8 cellular contexts compared by ENCODE assay signal in genomic region chr10:38402442-38403346, GRCh38.
A peak's percentile ranks its signal among the peaks of the same experiment; 100 is the strongest.
DNase-seq lines count a peak whose midpoint lies in the region; ATAC-seq and TF ChIP-seq lines count a peak whose summit lies in the region.
"Not testable (repeated sequence)": the region's sequence is repeated elsewhere in the genome, so short reads cannot be mapped to it uniquely, and the experiment has no call there.

No MANE protein-coding gene starts in this region.

- H2AFZ ChIP-seq in MM.1S (ENCODE audit: low read length): peak overlapping the region; percentile 89

- WGBS in suprapubic skin: 2% methylated on average over 10 of the region's 110 CpGs

- H3K9ac ChIP-seq in MM.1S (ENCODE audit: low read length): peak overlapping the region; percentile 92

- TF ChIP-seq EP300 in suprapubic skin (IDR thresholded peaks at IDR 0.05): not testable (repeated sequence)

- H3F3A ChIP-seq in MM.1S (ENCODE audit: insufficient read depth, low read length): not testable (repeated sequence)

- ATAC-seq in foreskin keratinocyte (peak; percentile 100), omental fat pad (ENCODE audit: low FRiP score) (peak; percentile 100)

- H3K79me2 ChIP-seq in MM.1S (ENCODE audit: low read length): not testable (repeated sequence)

- not testable (repeated sequence) for H3K27me3 ChIP-seq in GM06990 (replicated peaks; ENCODE audit: control insufficient read depth, insufficient read depth, low read length); MM.1S (replicated peaks; ENCODE audit: insufficient read depth, low read length); foreskin keratinocyte; suprapubic skin

- DNase-seq in GM06990 (ENCODE audit: extremely low read depth, insufficient read length) (peak; percentile 93), MM.1S (peak; percentile 97), SIG-M5 treated with dmso at 0.1 percent for 504 hours (lab: John Stamatoyannopoulos, UW; ENCODE audit: unreplicated experiment) (peak; percentile 80), foreskin keratinocyte (peak; percentile 77 to 82), omental fat pad (ENCODE audit: low spot score) (peak; percentile 80), suprapubic skin (ENCODE audit: low spot score in 2 of 2) (peak; percentile 93 to 98)
- peak; percentile 81 for DNase-seq in activated gamma-delta T cell treated with anti-CD3 and anti-CD28 coated beads, Interleukin-2, amount 50 U/mL, for 16 hours (ENCODE audit: low read depth)

- POLR2A ChIA-PET in HEK293 (lab: Yijun Ruan, JAX): not testable (repeated sequence)

- not testable (repeated sequence) for H3K36me3 ChIP-seq in GM06990 (ENCODE audit: control insufficient read depth, insufficient read depth, low read length); HEK293 (ENCODE audit: control insufficient read depth in 2 of 2, insufficient read depth in 1 of 2, low read length in 2 of 2); MM.1S (replicated peaks; ENCODE audit: insufficient read depth, low read length); suprapubic skin

- not testable (repeated sequence) for H4K20me1 ChIP-seq in MM.1S (ENCODE audit: insufficient read depth, low read length)

- H3K9me3 ChIP-seq in HEK293 (ENCODE audit: control insufficient read depth, insufficient read depth, low read depth, low read length); MM.1S (replicated peaks; ENCODE audit: insufficient read depth, low read length); suprapubic skin: not testable (repeated sequence)

- H3K27ac ChIP-seq in HEK293 (ENCODE audit: extremely low read depth, low read depth, low read length) (peak overlapping the region; percentile 91), MM.1S (ENCODE audit: low read length) (peak overlapping the region; percentile 92), foreskin keratinocyte (peak overlapping the region; percentile 79), suprapubic skin (peak overlapping the region; percentile 92)

- H3K4me3 ChIP-seq in GM06990 (replicated peaks; ENCODE audit: low read depth, low read length) (peak overlapping the region; percentile 80), HEK293 (ENCODE audit: low read depth, low read length) (peak overlapping the region; percentile 79), MM.1S (ENCODE audit: low read length) (peak overlapping the region; percentile 83), suprapubic skin (peak overlapping the region; percentile 76)

- TF ChIP-seq CTCF in GM06990 (IDR thresholded peaks at IDR 0.05; ENCODE audit: insufficient read depth, low read length, poor library complexity, severe bottlenecking); foreskin keratinocyte (conservative IDR thresholded peaks at IDR 0.05); omental fat pad (IDR thresholded peaks at IDR 0.05); suprapubic skin (IDR thresholded peaks at IDR 0.05): not testable (repeated sequence)
- TF ChIP-seq CTCF in HEK293 (tag by site-specific recombination; IDR thresholded peaks at IDR 0.05): 0 out of 2 replicates have a peak, but pooled peaks have one; percentile 29
- 0 out of 2 replicates have a peak, but pooled peaks have one; percentile 4 for TF ChIP-seq CTCF in MM.1S (IDR thresholded peaks at IDR 0.05; ENCODE audit: low read length)

- peak overlapping the region; percentile 86; the same call in 1 of the 2 replicates for H3K4me2 ChIP-seq in MM.1S (ENCODE audit: low read depth, low read length)

- H3K4me1 ChIP-seq in HEK293 (ENCODE audit: control insufficient read depth, insufficient read depth, low read length); MM.1S (ENCODE audit: low read length); foreskin keratinocyte; suprapubic skin: not testable (repeated sequence)

- CTCF ChIA-PET in HEK293 (lab: Yijun Ruan, JAX): not testable (repeated sequence)

- H3K9me2 ChIP-seq in MM.1S (replicated peaks; ENCODE audit: insufficient read depth, low read length): not testable (repeated sequence)

- peak in 1 of 2 donors; percentile 33 for TF ChIP-seq POLR2A in suprapubic skin (IDR thresholded peaks at IDR 0.05)

TF ChIP-seq in HEK293, 187 proteins besides CTCF, POLR2A, EP300 and RAD21:
- TF ChIP-seq KLF9 (tag by site-specific recombination; IDR thresholded peaks at IDR 0.05; ENCODE audit: low read depth) (0 out of 2 replicates have a peak, but pooled peaks have one; percentile 24), ZNF335 (tag by site-specific recombination; conservative IDR thresholded peaks at IDR 0.05) (peak; percentile 74), ZBTB8A (tag by site-specific recombination; IDR thresholded peaks at IDR 0.05) (peak; percentile 82), ZBTB20 (tag by site-specific recombination; IDR thresholded peaks at IDR 0.05) (peak; percentile 22; the same call in 1 of the 2 replicates), ZFHX2 (tag by site-specific recombination; conservative IDR thresholded peaks at IDR 0.05) (peak; percentile 31; the same call in 1 of the 2 replicates), ZNF629 (tag by site-specific recombination; IDR thresholded peaks at IDR 0.05) (0 out of 2 replicates have a peak, but pooled peaks have one; percentile 37)
- TF ChIP-seq, protein P1, sequence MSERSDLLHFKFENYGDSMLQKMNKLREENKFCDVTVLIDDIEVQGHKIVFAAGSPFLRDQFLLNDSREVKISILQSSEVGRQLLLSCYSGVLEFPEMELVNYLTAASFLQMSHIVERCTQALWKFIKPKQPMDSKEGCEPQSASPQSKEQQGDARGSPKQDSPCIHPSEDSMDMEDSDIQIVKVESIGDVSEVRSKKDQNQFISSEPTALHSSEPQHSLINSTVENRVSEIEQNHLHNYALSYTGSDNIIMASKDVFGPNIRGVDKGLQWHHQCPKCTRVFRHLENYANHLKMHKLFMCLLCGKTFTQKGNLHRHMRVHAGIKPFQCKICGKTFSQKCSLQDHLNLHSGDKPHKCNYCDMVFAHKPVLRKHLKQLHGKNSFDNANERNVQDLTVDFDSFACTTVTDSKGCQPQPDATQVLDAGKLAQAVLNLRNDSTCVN (tag by site-specific recombination; optimal IDR thresholded peaks at IDR 0.05): peak; percentile 88

Comparison
In these comparisons a context has a peak if more than half of its experiments do, and no peak if none do; other contexts are left out.
1. Peak in every context shown above with its lines: DNase-seq, ATAC-seq, H3K4me3 ChIP-seq and H3K27ac ChIP-seq.